Comparison of ENCODE assay signal across 8 cellular contexts in the genomic region with DNA sequence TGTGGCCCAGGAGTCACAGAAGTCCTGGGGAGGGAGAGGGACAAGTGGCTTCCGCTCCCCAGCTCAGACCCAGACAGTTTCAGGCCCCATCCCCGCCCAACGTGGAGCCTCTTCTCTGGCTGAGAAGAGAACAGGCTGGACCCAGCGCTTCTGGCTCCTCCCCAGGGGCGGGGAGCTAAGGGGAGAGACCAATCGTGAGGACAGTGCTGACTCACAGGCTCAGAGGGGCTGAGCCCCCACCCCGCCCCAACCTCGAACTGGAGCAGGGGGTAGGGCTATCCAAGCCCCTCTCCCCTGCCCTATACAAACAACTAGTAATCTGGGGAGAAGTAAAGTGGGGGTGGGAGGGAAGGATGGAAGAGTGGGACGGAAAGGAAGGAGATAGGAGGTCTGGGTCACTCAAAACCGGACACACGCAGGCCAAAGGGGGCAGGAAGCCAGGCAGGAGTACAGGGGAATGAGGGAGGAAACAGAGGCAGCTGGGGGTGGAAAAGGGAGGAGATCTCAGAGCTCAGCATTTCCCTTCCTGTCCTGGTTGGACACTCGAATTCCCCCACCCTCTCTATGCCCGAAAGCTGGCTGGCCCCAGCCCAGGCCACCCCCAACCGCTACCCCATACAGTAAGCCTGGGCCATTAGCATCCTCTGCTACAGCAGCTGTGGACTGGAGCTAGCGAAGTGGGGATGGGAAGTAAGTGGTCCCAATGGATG. TPM values are rescaled to one million over a fixed set of nuclear protein-coding genes. Genes with fewer than 3 reads are reported as not detected.
DNase-seq lines count a peak whose midpoint lies in the region; ATAC-seq and TF ChIP-seq lines count a peak whose summit lies in the region.

Gene SHC1 (minus strand): TSS at position 117 of the 710 bp plus-strand sequence. CDS start 221 bp downstream, outside the sequence.

- H3K9me2 ChIP-seq in GM23248 (ENCODE audit: insufficient read depth) (no peaks in the 10 kb centered on the region), PC-3 (replicated peaks; ENCODE audit: low read length) (no peaks in the 10 kb centered on the region)

- peak; percentile 48 to 93 for TF ChIP-seq POLR2A in heart left ventricle (IDR thresholded peaks at IDR 0.05)

- H4K20me1 ChIP-seq in GM23248 (ENCODE audit: insufficient read depth) = no peaks in the 10 kb centered on the region
- H4K20me1 ChIP-seq in PC-3 (ENCODE audit: low read length) = no peaks in the 10 kb centered on the region
- peaks cover 32% of the 10 kb centered on the region for H4K20me1 ChIP-seq in osteoblast (ENCODE audit: insufficient read depth, low read length)

- H3K4me3 ChIP-seq in BE2C (ENCODE audit: low read depth, low read length) (peak within 1 kb of the TSS; percentile 84), GM23248 (peak within 1 kb of the TSS; percentile 82), PC-3 (ENCODE audit: low read length) (peak within 1 kb of the TSS; percentile 35; the same call in 1 of the 2 replicates), heart left ventricle (peak within 1 kb of the TSS in 11 of 12 donors; percentile 28 to 84 (median 54)), osteoblast (ENCODE audit: insufficient read depth, low read length) (peak within 1 kb of the TSS; percentile 83)

- H3K9me3 ChIP-seq in BE2C = no peaks in the 10 kb centered on the region
- H3K9me3 ChIP-seq in GM23248 (ENCODE audit: low read depth) = no peaks in the 10 kb centered on the region
- no peaks in the 10 kb centered on the region for H3K9me3 ChIP-seq in PC-3 (ENCODE audit: low read length)
- H3K9me3 ChIP-seq in heart left ventricle = no peaks in the 10 kb centered on the region
- H3K9me3 ChIP-seq in osteoblast (ENCODE audit: low read depth, low read length) = no peaks in the 10 kb centered on the region

- 0 to 2% methylated on average over 7 to 15 of the region's 15 CpGs for WGBS in GM23248 (ENCODE audit: low coverage in 1 of 2, low lambda C conversion rate in 2 of 2, missing lambda C conversion rate in 2 of 2), 2 experiments
- 7 to 16% (median 15%) methylated on average over 13 to 15 of the region's 15 CpGs for WGBS in heart left ventricle, 4 donors

- intact Hi-C loops in PC-3 (cut with micrococcal nuclease) (loop anchor here (5.0 kb wide), 2 partner anchors 92 to 167 kb away; partner anchors contain the start of genes EFNA4 and SLC50A1), heart left ventricle (cut with DNase I) (loop anchor here in 4 of 10 donors (2.0 to 5.0 kb wide), 4 partner anchors 30 to 82 kb away; partner anchors contain the start of genes ADAM15 (in 1 of the 4) and PMVK (in 1 of the 4))

- H3K27ac ChIP-seq in GM23248 (peak within 1 kb of the TSS; percentile 99), PC-3 (ENCODE audit: low read length) (peak within 1 kb of the TSS; percentile 96), heart left ventricle (peak within 1 kb of the TSS; percentile 89 to 99 (median 99)), osteoblast (ENCODE audit: low read depth, low read length) (peak within 1 kb of the TSS; percentile 97)

- H3K79me2 ChIP-seq in GM23248 (ENCODE audit: insufficient read depth) (peaks cover 53% of the 10 kb centered on the region), PC-3 (ENCODE audit: low read length) (peaks cover 45% of the 10 kb centered on the region), osteoblast (ENCODE audit: insufficient read depth, low read length) (peaks cover 54% of the 10 kb centered on the region)

- no peak for TF ChIP-seq CTCF in BE2C (IDR thresholded peaks at IDR 0.05; ENCODE audit: low read depth, low read length)
- TF ChIP-seq CTCF in PC-3 (conservative IDR thresholded peaks at IDR 0.05; ENCODE audit: low read depth, low read length) = no peak
- no peak for TF ChIP-seq CTCF in heart left ventricle (IDR thresholded peaks at IDR 0.05)
- no peak for TF ChIP-seq CTCF in osteoblast (IDR thresholded peaks at IDR 0.05; ENCODE audit: extremely low read depth, low read depth, low read length)

- H3K36me3 ChIP-seq in BE2C (peaks cover 27% of the 10 kb centered on the region), GM23248 (ENCODE audit: low read depth) (peaks cover 16% of the 10 kb centered on the region; the same call in 1 of the 2 replicates), PC-3 (ENCODE audit: low read depth, low read length) (peaks cover 22% of the 10 kb centered on the region), heart left ventricle (peaks cover 0 to 39% (median 27%) of the 10 kb centered on the region in 9 donors), osteoblast (ENCODE audit: insufficient read depth, low read length) (peaks cover 27% of the 10 kb centered on the region)

- H3K4me1 ChIP-seq in BE2C (peaks cover 18% of the 10 kb centered on the region), GM23248 (ENCODE audit: insufficient read depth) (peaks cover 30% of the 10 kb centered on the region), PC-3 (ENCODE audit: insufficient read depth, low read length) (peaks cover 37% of the 10 kb centered on the region), heart left ventricle (peaks cover 22 to 81% (median 57%) of the 10 kb centered on the region in 12 donors), osteoblast (ENCODE audit: insufficient read depth, low read length) (peaks cover 59% of the 10 kb centered on the region)

- CTCF ChIA-PET in PC-3 (lab: Charles Lee) = interaction anchor here (0.7 to 0.9 kb wide), 2 partner anchors 29 to 47 kb away, joined by 3 to 4 read pairs; no protein-coding TSS in a partner anchor

- H3F3A ChIP-seq in GM23248 (ENCODE audit: insufficient read depth) = peaks cover 53% of the 10 kb centered on the region
- H3F3A ChIP-seq in PC-3 (ENCODE audit: low read length, unreplicated experiment) = peaks cover 9% of the 10 kb centered on the region

- in situ Hi-C loops in GM23248 (cut with MboI) = no loop called here

- H2AFZ ChIP-seq in GM23248 = 0 out of 2 replicates have a peak within 1 kb of the TSS, but pooled peaks have one; percentile 39
- H2AFZ ChIP-seq in PC-3 (ENCODE audit: low read length) = no peak within 1 kb of the TSS
- H2AFZ ChIP-seq in osteoblast (ENCODE audit: low read length) = no peak within 1 kb of the TSS

- DNase-seq in BE2C (peak; percentile 97), GM23248 (peak; percentile 96), PC-3 (peak; percentile 81), amygdala (lab: John Stamatoyannopoulos, UW) (peak in 54 of 56 donors; percentile 18 to 91 (median 79)), heart left ventricle (peak; percentile 93 to 97 (median 95)), osteoblast (ENCODE audit: insufficient read length, low spot score, missing footprints) (peak; percentile 98)
- no peak for DNase-seq in effector CD4-positive, alpha-beta T cell

- H3K27me3 ChIP-seq in BE2C = no peaks in the 10 kb centered on the region
- no peaks in the 10 kb centered on the region for H3K27me3 ChIP-seq in GM23248 (replicated peaks; ENCODE audit: insufficient read depth)
- no peaks in the 10 kb centered on the region for H3K27me3 ChIP-seq in PC-3 (ENCODE audit: low read length)
- no peaks in the 10 kb centered on the region for H3K27me3 ChIP-seq in heart left ventricle
- no peaks in the 10 kb centered on the region for H3K27me3 ChIP-seq in osteoblast (ENCODE audit: insufficient read depth, low read length)

- ATAC-seq in PC-3 (peak; percentile 18; the same call in 1 of the 2 replicates), heart left ventricle (peak; percentile 56 to 77 (median 66)), GM19035 (IDR thresholded peaks at IDR 0.05; ENCODE audit: unreplicated experiment) (no peak)

- H3K4me2 ChIP-seq in GM23248 (ENCODE audit: unreplicated experiment) (peak within 1 kb of the TSS; percentile 96), PC-3 (ENCODE audit: low read length) (peak within 1 kb of the TSS; percentile 88), osteoblast (ENCODE audit: insufficient read depth, low read length) (peak within 1 kb of the TSS; percentile 99)

- H3K9ac ChIP-seq in GM23248 (peak within 1 kb of the TSS; percentile 98), PC-3 (ENCODE audit: low read length) (peak within 1 kb of the TSS; percentile 89)

- no TSS peak for BruUV-seq in PC-3 (replicated peaks; lab: Mats Ljungman, UMichigan)

- POLR2A ChIA-PET in PC-3 (lab: Charles Lee; ENCODE audit: unreplicated experiment) = interaction anchor here (0.5 to 0.9 kb wide), 4 partner anchors 15 to 1158 kb away, joined by 3 to 4 read pairs (median 3); partner anchors contain the start of gene PBXIP1

RNA-seq across cellular contexts. Expression of gene SHC1, which starts in this region (rescaled TPM):
- polyA plus RNA-seq in BE2C (2012; ENCODE audit: insufficient read depth, insufficient read length, low read depth) = 263 TPM
- total RNA-seq in GM23248 (2014; rRNA removed; shearing (Covaris generic)) = 295 and 319 TPM in 2 replicates
- polyA plus RNA-seq in GM23248 (2016; fragmentation: Nextera tagmentation; extraction: Ambion mirVana) (275 and 278 TPM in 2 replicates), heart left ventricle (10 to 100 TPM; 23.6 to 93.7 TPM)
- total RNA-seq in PC-3 (2014; rRNA removed) (106 and 107 TPM in 2 replicates), heart left ventricle (100 to 1,000 TPM in 1 of 9 donors, 10 to 100 TPM in 8; 38.8 to 115 (median 62.4) TPM), osteoblast (230 and 239 TPM in 2 replicates)
